18 cellular contexts compared by ENCODE assay signal in genomic region chr6:15916581-15916980, GRCh38.
DNase-seq lines count a peak whose midpoint lies in the region; ATAC-seq, FAIRE-seq and TF ChIP-seq lines count a peak whose summit lies in the region.
"Had no signal": no experiment of that assay in that cellular context is flagged by ENCODE, and none has a peak within 500 bp of the region (broad histone marks: within the 10 kb centered on the region; RNA-seq: fewer than 3 reads in every experiment).

No MANE protein-coding gene starts in this region.

- no peak for FAIRE-seq in pancreas (lab: Jason Lieb, UNC)

- H3K27me3 ChIP-seq in cardiac muscle cell = no peaks in the 10 kb centered on the region
- no peaks in the 10 kb centered on the region for H3K27me3 ChIP-seq in WERI-Rb-1 (ENCODE audit: insufficient read depth, low read depth, severe bottlenecking)
- no peaks in the 10 kb centered on the region for H3K27me3 ChIP-seq in pancreas
- H3K27me3 ChIP-seq: BLaER1 treated with 17β-estradiol and CSF1 and Interleukin-3, amounts not matched to agents 10 nM and 100 nM had no signal

- no peaks in the 10 kb centered on the region for H3K9me3 Mint-ChIP-seq in mesothelial cell of epicardium
- H3K9me3 Mint-ChIP-seq in natural killer cell = no peaks in the 10 kb centered on the region
- H3K9me3 Mint-ChIP-seq: IgD-negative memory B cell had no signal

- no peak for TF ChIP-seq CTCF in cardiac muscle cell (IDR thresholded peaks at IDR 0.05; ENCODE audit: low read depth, low read length)
- no peak for TF ChIP-seq CTCF in WERI-Rb-1 (IDR thresholded peaks at IDR 0.05; ENCODE audit: low read depth, low read length)
- no peak for TF ChIP-seq CTCF in mesothelial cell of epicardium (IDR thresholded peaks at IDR 0.05; ENCODE audit: unreplicated experiment)
- TF ChIP-seq CTCF in pancreas (IDR thresholded peaks at IDR 0.05) = no peak
- no peak for TF ChIP-seq CTCF in natural killer cell (IDR thresholded peaks at IDR 0.05)

- H3K4me1 ChIP-seq in cardiac muscle cell (ENCODE audit: low read depth) = peaks cover 27% of the 10 kb centered on the region
- H3K4me1 ChIP-seq in pancreas = no peaks in the 10 kb centered on the region

- H3K36me3 Mint-ChIP-seq in mesothelial cell of epicardium (no peaks in the 10 kb centered on the region), natural killer cell (no peaks in the 10 kb centered on the region)
- H3K36me3 Mint-ChIP-seq: CD4-positive, CD25-positive, alpha-beta regulatory T cell had no signal

- H3K27me3 Mint-ChIP-seq in mesothelial cell of epicardium (ENCODE audit: low read depth) (no peaks in the 10 kb centered on the region), natural killer cell (ENCODE audit: low read depth in 2 of 2) (no peaks in the 10 kb centered on the region)
- H3K27me3 Mint-ChIP-seq: IgD-negative memory B cell had no signal

- no peak for ATAC-seq in left ventricle myocardium superior
- no peak for ATAC-seq in pancreas
- no peak for ATAC-seq in HG03571 (IDR thresholded peaks at IDR 0.05; ENCODE audit: unreplicated experiment)
- no peak for ATAC-seq in natural killer cell

- H3K9me3 ChIP-seq in cardiac muscle cell (ENCODE audit: low read depth) (no peaks in the 10 kb centered on the region), WERI-Rb-1 (ENCODE audit: severe bottlenecking) (no peaks in the 10 kb centered on the region), pancreas (no peaks in the 10 kb centered on the region)
- H3K9me3 ChIP-seq: BLaER1 treated with 17β-estradiol and CSF1 and Interleukin-3, amounts not matched to agents 10 nM and 100 nM had no signal

- H3K4me3 ChIP-seq in cardiac muscle cell (no peak overlapping the region), WERI-Rb-1 (ENCODE audit: low read depth, low read length) (peak overlapping the region; percentile 40), pancreas (no peak overlapping the region)
- H3K4me3 ChIP-seq: BLaER1 treated with 17β-estradiol and CSF1 and Interleukin-3, amounts not matched to agents 10 nM and 100 nM; GM23248 had no signal

- peak overlapping the region; percentile 43 for H3K27ac Mint-ChIP-seq in mesothelial cell of epicardium
- H3K27ac Mint-ChIP-seq in natural killer cell = no peak overlapping the region
- H3K27ac Mint-ChIP-seq: CD4-positive, CD25-positive, alpha-beta regulatory T cell; IgD-negative memory B cell had no signal

- 96 to 99% methylated on average over 3 of the region's 3 CpGs for WGBS in pancreas, 2 donors

- H3K27ac ChIP-seq in cardiac muscle cell = peak overlapping the region; percentile 76
- H3K27ac ChIP-seq in WERI-Rb-1 = peak overlapping the region; percentile 94
- no peak overlapping the region for H3K27ac ChIP-seq in pancreas
- H3K27ac ChIP-seq: BLaER1 treated with 17β-estradiol and CSF1 and Interleukin-3, amounts not matched to agents 10 nM and 100 nM; GM23248 had no signal

- peaks cover 33% of the 10 kb centered on the region for H3K4me1 Mint-ChIP-seq in mesothelial cell of epicardium
- H3K4me1 Mint-ChIP-seq in natural killer cell = peaks cover 11% of the 10 kb centered on the region in 2 donors

- no peak overlapping the region for H3K4me3 Mint-ChIP-seq in mesothelial cell of epicardium
- H3K4me3 Mint-ChIP-seq in natural killer cell = no peak overlapping the region
- H3K4me3 Mint-ChIP-seq: CD4-positive, CD25-positive, alpha-beta regulatory T cell had no signal

- DNase-seq in cardiac muscle cell (ENCODE audit: low read depth in 1 of 2, low spot score in 1 of 2) = no peak
- no peak for DNase-seq in left ventricle myocardium superior
- DNase-seq in WERI-Rb-1 = peak; percentile 97
- DNase-seq in mesothelial cell of epicardium (ENCODE audit: low spot score in 2 of 2, unreplicated experiment in 2 of 2) = no peak
- no peak for DNase-seq in pancreas
- no peak for DNase-seq in natural killer cell
- DNase-seq: 8988T; AML-193; CD4-positive, CD25-positive, alpha-beta regulatory T cell; DMS153; DMS79 treated with DMSO at 0.1 percent for 48 hours; EL; GDM1; GM23248; H7 had no signal

- intact Hi-C loops in left ventricle myocardium superior (cut with micrococcal nuclease) = no loop called here
- intact Hi-C loops in pancreas (cut with DNase I) = no loop called here
- intact Hi-C loops in natural killer cell (cut with micrococcal nuclease) = no loop called here

- no peaks in the 10 kb centered on the region for H3K36me3 ChIP-seq in cardiac muscle cell
- H3K36me3 ChIP-seq in WERI-Rb-1 = no peaks in the 10 kb centered on the region
- H3K36me3 ChIP-seq in pancreas = no peaks in the 10 kb centered on the region
- H3K36me3 ChIP-seq: BLaER1 treated with 17β-estradiol and CSF1 and Interleukin-3, amounts not matched to agents 10 nM and 100 nM had no signal

Comparison
In these comparisons a context has a peak if more than half of its experiments do, and no peak if none do; other contexts are left out.
1. H3K27ac ChIP-seq: peak in cardiac muscle cell (single experiment) and WERI-Rb-1 (single experiment); none in pancreas (0 of 4).